Comparison of ENCODE assay signal across 8 cellular contexts in genomic region chr3:57596495-57597239, GRCh38. TPM values are rescaled to one million over a fixed set of nuclear protein-coding genes. Genes with fewer than 3 reads are reported as not detected.
DNase-seq lines count a peak whose midpoint lies in the region; ATAC-seq and TF ChIP-seq lines count a peak whose summit lies in the region.

No MANE protein-coding gene starts in this region.

- H3K9me3 ChIP-seq in mucosa of descending colon = no peaks in the 10 kb centered on the region

- intact Hi-C loops in mucosa of descending colon (cut with DNase I, micrococcal nuclease) = loop anchor here in 1 of 2 donors (2.0 kb wide), 1 partner anchor 40 kb away; the partner anchor contains the start of gene PDE12

- peak overlapping the region; percentile 86 for H3K4me3 ChIP-seq in mucosa of descending colon

- H3K36me3 ChIP-seq in mucosa of descending colon (ENCODE audit: low read depth) = no peaks in the 10 kb centered on the region

- TF ChIP-seq CTCF in mucosa of descending colon (IDR thresholded peaks at IDR 0.05) = no peak

- ATAC-seq in HG02571 (IDR thresholded peaks at IDR 0.05; ENCODE audit: unreplicated experiment) (peak; percentile 8), mucosa of descending colon (peak; percentile 49)

- DNase-seq in ELR (ENCODE audit: low read depth) = peak; percentile 95
- peak; percentile 57 to 72 for DNase-seq in NOMO-1 (lab: John Stamatoyannopoulos, UW; ENCODE audit: unreplicated experiment in 2 of 2)
- DNase-seq in activated T-cell treated with anti-CD3 and anti-CD28 coated beads for 4 hours = peak; percentile 31
- peak; percentile 48 for DNase-seq in epithelial cell of prostate (ENCODE audit: low read depth, low spot score)
- DNase-seq in mucosa of descending colon = peak; percentile 83 to 89 (median 85)
- DNase-seq in stimulated activated CD8-positive, alpha-beta memory T cell treated with anti-CD3 and anti-CD28 coated beads, Interleukin-2, amount 100 ng/mL, for 1 hour (ENCODE audit: low read depth in 2 of 2) = peak; percentile 37 to 38
- no peak for DNase-seq in NCI-H187 (lab: John Stamatoyannopoulos, UW)

- H3K27ac ChIP-seq in epithelial cell of prostate = peak overlapping the region; percentile 99

- H3K4me1 ChIP-seq in mucosa of descending colon (ENCODE audit: low read depth) = peaks cover 42% of the 10 kb centered on the region

RNA-seq across cellular contexts. Expression of gene ARF4, which starts 0.5 kb away (rescaled TPM):
- total RNA-seq in mucosa of descending colon = 100 to 1,000 TPM; 114 to 164 (median 115) TPM

RNA-seq across cellular contexts. Expression of gene PDE12, which starts 40.6 kb away (rescaled TPM):
- 10 to 100 TPM; 18.2 to 19.9 (median 19.5) TPM for total RNA-seq in mucosa of descending colon

RNA-seq across cellular contexts. Expression of gene DNAH12, which starts 52.5 kb away (rescaled TPM):
- total RNA-seq in mucosa of descending colon = under 1 TPM; 0.07 to 0.26 (median 0.16) TPM

Comparison
In these comparisons a context has a peak if more than half of its experiments do, and no peak if none do; other contexts are left out.
1. DNase-seq: peak in ELR (single experiment), NOMO-1 (2 of 2), activated T-cell treated with anti-CD3 and anti-CD28 coated beads for 4 hours (single experiment), epithelial cell of prostate (single experiment), mucosa of descending colon (3 of 3) and stimulated activated CD8-positive, alpha-beta memory T cell treated with anti-CD3 and anti-CD28 coated beads, Interleukin-2, amount 100 ng/mL, for 1 hour (2 of 2); none in NCI-H187 (0 of 2).